In genomic region chr3:197674741-197675567, GRCh38 we compare ENCODE assay signal across 23 cellular contexts.
DNase-seq lines count a peak whose midpoint lies in the region; ATAC-seq lines count a peak whose summit lies in the region.
"Had no signal": no experiment of that assay in that cellular context is flagged by ENCODE, and none has a peak within 500 bp of the region (broad histone marks: within the 10 kb centered on the region; RNA-seq: fewer than 3 reads in every experiment).

No MANE protein-coding gene starts in this region.

- no peaks in the 10 kb centered on the region for H3K27me3 Mint-ChIP-seq in activated T-cell treated with anti-CD3 and anti-CD28 coated beads, Interleukin-2, amount 50 U/mL, for 72 hours (ENCODE audit: low read depth)
- H3K27me3 Mint-ChIP-seq in T-helper 17 cell, result no peaks in the 10 kb centered on the region
- H3K27me3 Mint-ChIP-seq: brain had no signal

- peaks cover 3 to 13% of the 10 kb centered on the region in 2 donors for H3K9me3 Mint-ChIP-seq in activated T-cell treated with anti-CD3 and anti-CD28 coated beads, Interleukin-2, amount 50 U/mL, for 72 hours
- H3K9me3 Mint-ChIP-seq in stimulated activated effector memory CD8-positive, alpha-beta T cell treated with anti-CD3 and anti-CD28 coated beads, Interleukin-12 subunit alpha, Interleukin-12 subunit beta, amount 100 ng/mL, for 72 hours, result no peaks in the 10 kb centered on the region
- H3K9me3 Mint-ChIP-seq: brain, nephron had no signal

- intact Hi-C loops in left colon (cut with DNase I, micrococcal nuclease), result no loop called here

- H3K4me1 Mint-ChIP-seq in activated T-cell treated with anti-CD3 and anti-CD28 coated beads, Interleukin-2, amount 50 U/mL, for 72 hours (ENCODE audit: low read depth), result no peaks in the 10 kb centered on the region
- H3K4me1 Mint-ChIP-seq in T-helper 17 cell, result peaks cover 12% of the 10 kb centered on the region
- no peaks in the 10 kb centered on the region for H3K4me1 Mint-ChIP-seq in stimulated activated effector memory CD8-positive, alpha-beta T cell treated with anti-CD3 and anti-CD28 coated beads, Interleukin-12 subunit alpha, Interleukin-12 subunit beta, amount 100 ng/mL, for 72 hours
- H3K4me1 Mint-ChIP-seq: brain, nephron had no signal

- peaks cover 12 to 19% of the 10 kb centered on the region in 2 donors for H3K36me3 Mint-ChIP-seq in activated T-cell treated with anti-CD3 and anti-CD28 coated beads, Interleukin-2, amount 50 U/mL, for 72 hours (ENCODE audit: insufficient read depth in 2 of 2)
- peaks cover 9% of the 10 kb centered on the region for H3K36me3 Mint-ChIP-seq in T-helper 17 cell (ENCODE audit: low read depth)
- peaks cover 53% of the 10 kb centered on the region for H3K36me3 Mint-ChIP-seq in stimulated activated effector memory CD8-positive, alpha-beta T cell treated with anti-CD3 and anti-CD28 coated beads, Interleukin-12 subunit alpha, Interleukin-12 subunit beta, amount 100 ng/mL, for 72 hours

- ATAC-seq in activated T-cell treated with anti-CD3 and anti-CD28 coated beads, Interleukin-2, amount 50 U/mL, for 72 hours (replicated peaks in 1 of 2), result no peak
- peak; percentile 45 for ATAC-seq in T-helper 17 cell
- ATAC-seq in left colon, result peak; percentile 68
- ATAC-seq in stimulated activated effector memory CD8-positive, alpha-beta T cell treated with anti-CD3 and anti-CD28 coated beads, Interleukin-12 subunit alpha, Interleukin-12 subunit beta, amount 100 ng/mL, for 72 hours, result no peak
- no peak for ATAC-seq in HG03196 (IDR thresholded peaks at IDR 0.05; ENCODE audit: unreplicated experiment)
- ATAC-seq: left lung, upper lobe of right lung had no signal

- H3K27ac Mint-ChIP-seq in activated T-cell treated with anti-CD3 and anti-CD28 coated beads, Interleukin-2, amount 50 U/mL, for 72 hours, result peak overlapping the region; percentile 7
- peak overlapping the region; percentile 62 for H3K27ac Mint-ChIP-seq in T-helper 17 cell
- H3K27ac Mint-ChIP-seq in stimulated activated effector memory CD8-positive, alpha-beta T cell treated with anti-CD3 and anti-CD28 coated beads, Interleukin-12 subunit alpha, Interleukin-12 subunit beta, amount 100 ng/mL, for 72 hours, result peak overlapping the region; percentile 58
- H3K27ac Mint-ChIP-seq: activated T-helper 2 cell treated with anti-CD3 and anti-CD28 coated beads, Interferon-gamma antibody, Interleukin-2, Interleukin-4, amounts not matched to agents 10 μg/mL and 5 μg/mL and 100 μg/mL, durations not matched to agents 14 hours and 24 hours and 36 hours; nephron had no signal

- no peak overlapping the region for H3K4me3 Mint-ChIP-seq in activated T-cell treated with anti-CD3 and anti-CD28 coated beads, Interleukin-2, amount 50 U/mL, for 72 hours
- no peak overlapping the region for H3K4me3 Mint-ChIP-seq in T-helper 17 cell
- H3K4me3 Mint-ChIP-seq in stimulated activated effector memory CD8-positive, alpha-beta T cell treated with anti-CD3 and anti-CD28 coated beads, Interleukin-12 subunit alpha, Interleukin-12 subunit beta, amount 100 ng/mL, for 72 hours, result no peak overlapping the region
- H3K4me3 Mint-ChIP-seq: brain, nephron had no signal

- H3K9me3 ChIP-seq in T-helper 17 cell (ENCODE audit: control insufficient read depth, low read length, poor library complexity, severe bottlenecking), result no peaks in the 10 kb centered on the region
- H3K9me3 ChIP-seq: left lung, upper lobe of right lung had no signal

- DNase-seq in activated T-cell treated with anti-CD3 and anti-CD28 coated beads, Interleukin-2, amount 50 U/mL, for 72 hours, result no peak
- DNase-seq in activated T-cell treated with anti-CD3 and anti-CD28 coated beads, Interleukin-2, amount 50 U/mL, for 1 hour, result no peak
- DNase-seq in T-helper 17 cell (no peak), left colon (peak in 1 of 2 donors; percentile 20), NCI-H2081 treated with DMSO at 0.1 percent for 48 hours (lab: John Stamatoyannopoulos, UW) (no peak), SKM-1 (lab: John Stamatoyannopoulos, UW; ENCODE audit: unreplicated experiment) (no peak)
- DNase-seq in stimulated activated effector memory CD8-positive, alpha-beta T cell treated with anti-CD3 and anti-CD28 coated beads, Interleukin-12 subunit alpha, Interleukin-12 subunit beta, amount 100 ng/mL, for 72 hours (ENCODE audit: low spot score in 2 of 2), result no peak
- DNase-seq: 8988T; activated CD4-positive, alpha-beta T cell treated with anti-CD3 and anti-CD28 coated beads for 48 hours; AML-193; DMS153; effector CD8-positive, alpha-beta T cell; foreskin melanocyte; H7; left lung; NCI-H1694 treated with DMSO at 0.1 percent for 48 hours; NCI-H526; substantia nigra; upper lobe of right lung had no signal

Comparison
In these comparisons a context has a peak if more than half of its experiments do, and no peak if none do; other contexts are left out.
1. ATAC-seq: peak in T-helper 17 cell (single experiment) and left colon (single experiment); none in activated T-cell treated with anti-CD3 and anti-CD28 coated beads, Interleukin-2, amount 50 U/mL, for 72 hours (0 of 2), stimulated activated effector memory CD8-positive, alpha-beta T cell treated with anti-CD3 and anti-CD28 coated beads, Interleukin-12 subunit alpha, Interleukin-12 subunit beta, amount 100 ng/mL, for 72 hours (single experiment) and HG03196 (single experiment).
2. H3K27ac Mint-ChIP-seq: peak in every context shown above with its lines; median percentile 62 in T-helper 17 cell; 58 in stimulated activated effector memory CD8-positive, alpha-beta T cell treated with anti-CD3 and anti-CD28 coated beads, Interleukin-12 subunit alpha, Interleukin-12 subunit beta, amount 100 ng/mL, for 72 hours; 7 in activated T-cell treated with anti-CD3 and anti-CD28 coated beads, Interleukin-2, amount 50 U/mL, for 72 hours.